ENCODE assay signal across 16 cellular contexts in genomic region chr21:15059397-15059796, GRCh38. TPM values are rescaled to one million over a fixed set of nuclear protein-coding genes. Genes with fewer than 3 reads are reported as not detected.
DNase-seq lines count a peak whose midpoint lies in the region; TF ChIP-seq lines count a peak whose summit lies in the region.
"Had no signal": no experiment of that assay in that cellular context is flagged by ENCODE, and none has a peak within 500 bp of the region (broad histone marks: within the 10 kb centered on the region; RNA-seq: fewer than 3 reads in every experiment).

No MANE protein-coding gene starts in this region.

- no peak overlapping the region for H4K91ac ChIP-seq in mesenchymal stem cell (ENCODE audit: low read length)

- peak overlapping the region; percentile 53 for H3K4me3 ChIP-seq in WI38 (ENCODE audit: low read depth, low read length)
- peak overlapping the region in 1 of 2 experiments; percentile 96 for H3K4me3 ChIP-seq in mesenchymal stem cell (ENCODE audit: insufficient read depth in 1 of 2, low read depth in 1 of 2, low read length in 2 of 2)
- peak overlapping the region; percentile 32 for H3K4me3 ChIP-seq in smooth muscle cell
- H3K4me3 ChIP-seq: GM23338, pancreas, suprapubic skin had no signal

- no peak for TF ChIP-seq POLR2A in erythroblast (IDR thresholded peaks at IDR 0.05; ENCODE audit: low read length)

- no peak for TF ChIP-seq CTCF in WI38 (IDR thresholded peaks at IDR 0.05; ENCODE audit: low read depth, low read length)
- TF ChIP-seq CTCF in smooth muscle cell (IDR thresholded peaks at IDR 0.05; ENCODE audit: borderline replicate concordance, insufficient read depth, poor library complexity, severe bottlenecking): no peak

- peak overlapping the region; percentile 80 for H3K9ac ChIP-seq in mesenchymal stem cell (ENCODE audit: low read length)
- no peak overlapping the region for H3K9ac ChIP-seq in smooth muscle cell (ENCODE audit: low read depth)

- peaks cover 11% of the 10 kb centered on the region for H3F3A ChIP-seq in smooth muscle cell (ENCODE audit: low read depth)

- peaks cover 96% of the 10 kb centered on the region for H4K20me1 ChIP-seq in smooth muscle cell (ENCODE audit: low read depth)

- H3K27ac ChIP-seq in mesenchymal stem cell (ENCODE audit: low read length, poor library complexity, severe bottlenecking): no peak overlapping the region
- peak overlapping the region; percentile 61 for H3K27ac ChIP-seq in smooth muscle cell (ENCODE audit: low read depth)
- H3K27ac ChIP-seq: 22Rv1, suprapubic skin had no signal

- H3K79me2 ChIP-seq in smooth muscle cell (ENCODE audit: low read depth): peaks cover 99% of the 10 kb centered on the region

- H3K9me3 ChIP-seq in mesenchymal stem cell (ENCODE audit: control insufficient read depth, low read length): no peaks in the 10 kb centered on the region
- no peaks in the 10 kb centered on the region for H3K9me3 ChIP-seq in smooth muscle cell (replicated peaks; ENCODE audit: low read depth)
- H3K9me3 ChIP-seq: pancreas, suprapubic skin had no signal

- H3K79me1 ChIP-seq in mesenchymal stem cell (replicated peaks; ENCODE audit: low read length, poor library complexity, severe bottlenecking): no peaks in the 10 kb centered on the region

- H3K4me1 ChIP-seq in mesenchymal stem cell (ENCODE audit: control insufficient read depth, insufficient read depth, low read depth, low read length): no peaks in the 10 kb centered on the region
- peaks cover 52% of the 10 kb centered on the region for H3K4me1 ChIP-seq in smooth muscle cell (ENCODE audit: low read depth)

- H2AFZ ChIP-seq in mesenchymal stem cell (ENCODE audit: low read depth, low read length) (no peak overlapping the region), smooth muscle cell (ENCODE audit: low read depth) (no peak overlapping the region)
- H2AFZ ChIP-seq: GM23338 had no signal

- H3K27me3 ChIP-seq in mesenchymal stem cell (ENCODE audit: control insufficient read depth in 1 of 2, insufficient read depth in 1 of 2, low read length in 2 of 2) (no peaks in the 10 kb centered on the region), smooth muscle cell (ENCODE audit: low read depth) (no peaks in the 10 kb centered on the region)
- H3K27me3 ChIP-seq: pancreas, suprapubic skin had no signal

- H3K4me2 ChIP-seq in mesenchymal stem cell (ENCODE audit: low read length, poor library complexity, severe bottlenecking): no peak overlapping the region
- H3K4me2 ChIP-seq in smooth muscle cell: peak overlapping the region; percentile 82
- H3K4me2 ChIP-seq: GM23338 had no signal

- H3K4ac ChIP-seq in mesenchymal stem cell (ENCODE audit: low read depth in 1 of 2, low read length in 2 of 2): no peak overlapping the region

- no peak overlapping the region for H2AK5ac ChIP-seq in mesenchymal stem cell (ENCODE audit: low read length, severe bottlenecking)

- no peaks in the 10 kb centered on the region for H3K36me3 ChIP-seq in mesenchymal stem cell (ENCODE audit: control insufficient read depth in 1 of 2, insufficient read depth in 2 of 2, low read depth in 1 of 2, low read length in 2 of 2)
- no peaks in the 10 kb centered on the region for H3K36me3 ChIP-seq in smooth muscle cell (ENCODE audit: low read depth)
- H3K36me3 ChIP-seq: pancreas, suprapubic skin had no signal

- no peak overlapping the region for H3K18ac ChIP-seq in mesenchymal stem cell (ENCODE audit: low read depth in 1 of 2, low read length in 2 of 2)

- no peak overlapping the region for H2BK120ac ChIP-seq in mesenchymal stem cell (ENCODE audit: low read depth, low read length)

- no peak overlapping the region for H2BK15ac ChIP-seq in mesenchymal stem cell (ENCODE audit: low read depth, poor library complexity, severe bottlenecking)

- H4K8ac ChIP-seq in mesenchymal stem cell (ENCODE audit: low read length): no peak overlapping the region

- H3K14ac ChIP-seq in mesenchymal stem cell (ENCODE audit: low read length in 2 of 2): no peak overlapping the region

- no peak overlapping the region for H3K23ac ChIP-seq in mesenchymal stem cell (ENCODE audit: low read length in 2 of 2)

- DNase-seq in DMS 273 (lab: John Stamatoyannopoulos, UW; ENCODE audit: unreplicated experiment) (peak; percentile 8), DMS 273 treated with DMSO at 0.1 percent for 48 hours (lab: John Stamatoyannopoulos, UW) (no peak), mesenchymal stem cell (no peak), smooth muscle cell (lab: John Stamatoyannopoulos, UW; ENCODE audit: unreplicated experiment) (no peak), cortex of kidney (lab: John Stamatoyannopoulos, UW) (no peak), OCI-M1 (lab: John Stamatoyannopoulos, UW) (no peak), erythroblast (lab: John Stamatoyannopoulos, UW) (no peak)
- DNase-seq: activated gamma-delta T cell treated with Interleukin-2 at 50 U/mL for 16 hours; caudate nucleus; CD4-positive, alpha-beta memory T cell; NCI-H1092; pancreas had no signal

- H2BK5ac ChIP-seq in mesenchymal stem cell (ENCODE audit: low read depth, low read length, poor library complexity, severe bottlenecking): no peak overlapping the region

- no peak overlapping the region for H2BK12ac ChIP-seq in mesenchymal stem cell (ENCODE audit: low read length in 2 of 2)

RNA-seq across cellular contexts. Expression of gene NRIP1, which starts 5.4 kb away (rescaled TPM):
- polyA plus RNA-seq in mesenchymal stem cell (2013, experiment 1 of 2): 8.1 TPM
- polyA plus RNA-seq in mesenchymal stem cell (2013, experiment 2 of 2): 8.1 TPM
- total RNA-seq in smooth muscle cell: 26.0 and 27.9 TPM in 2 replicates
- polyA plus RNA-seq in smooth muscle cell: 5.1 and 11.0 TPM in 2 replicates
